ENCODE assay signal across 1 cellular context in genomic region chr15:40440300-40441011, GRCh38.
TF ChIP-seq lines count a peak whose summit lies in the region.

Gene BAHD1 (plus strand): TSS chr15:40440953. CDS start chr15:40458465, 17,512 bp downstream.

TF ChIP-seq in HepG2, 621 proteins besides CTCF, POLR2A, EP300 and RAD21 (continued from another document and continues in another):
- TF ChIP-seq, protein P1, sequence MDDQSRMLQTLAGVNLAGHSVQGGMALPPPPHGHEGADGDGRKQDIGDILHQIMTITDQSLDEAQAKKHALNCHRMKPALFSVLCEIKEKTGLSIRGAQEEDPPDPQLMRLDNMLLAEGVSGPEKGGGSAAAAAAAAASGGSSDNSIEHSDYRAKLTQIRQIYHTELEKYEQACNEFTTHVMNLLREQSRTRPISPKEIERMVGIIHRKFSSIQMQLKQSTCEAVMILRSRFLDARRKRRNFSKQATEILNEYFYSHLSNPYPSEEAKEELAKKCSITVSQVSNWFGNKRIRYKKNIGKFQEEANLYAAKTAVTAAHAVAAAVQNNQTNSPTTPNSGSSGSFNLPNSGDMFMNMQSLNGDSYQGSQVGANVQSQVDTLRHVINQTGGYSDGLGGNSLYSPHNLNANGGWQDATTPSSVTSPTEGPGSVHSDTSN (CRISPR knock-in tag; IDR thresholded peaks at IDR 0.05; ENCODE audit: borderline replicate concordance) = no peak
- TF ChIP-seq NCOR1 (IDR thresholded peaks at IDR 0.05; ENCODE audit: borderline replicate concordance, low read length) (no peak), HNF4G (IDR thresholded peaks at IDR 0.05; ENCODE audit: borderline replicate concordance, low read depth, low read length) (no peak), HNF4G (CRISPR knock-in tag; IDR thresholded peaks at IDR 0.05; ENCODE audit: borderline replicate concordance, low read depth) (no peak), AGO1 (IDR thresholded peaks at IDR 0.05; ENCODE audit: low read depth, low read length, poor library complexity, severe bottlenecking) (no peak), HOXA7 (CRISPR knock-in tag; IDR thresholded peaks at IDR 0.05) (no peak), SIN3A (IDR thresholded peaks at IDR 0.05; ENCODE audit: borderline replicate concordance, low read depth, low read length) (peak; percentile 26; the same call in 1 of the 2 replicates), ZNF564 (CRISPR knock-in tag; IDR thresholded peaks at IDR 0.05) (no peak), KAT8 (CRISPR knock-in tag; IDR thresholded peaks at IDR 0.05) (peak; percentile 14; the same call in 1 of the 2 replicates), KMT2B (CRISPR knock-in tag; IDR thresholded peaks at IDR 0.05) (peak; percentile 28; the same call in 1 of the 2 replicates), ZNF879 (CRISPR knock-in tag; IDR thresholded peaks at IDR 0.05) (no peak), ZNF687 (CRISPR knock-in tag; IDR thresholded peaks at IDR 0.05) (peak; percentile 65), HDAC1 (CRISPR knock-in tag; IDR thresholded peaks at IDR 0.05) (peak; percentile 31; the same call in 1 of the 2 replicates), FOSL2 (CRISPR knock-in tag; IDR thresholded peaks at IDR 0.05) (no peak), ZNF225 (CRISPR knock-in tag; IDR thresholded peaks at IDR 0.05) (no peak), NFYC (CRISPR knock-in tag; IDR thresholded peaks at IDR 0.05) (peak; percentile 88), RBFOX2 (IDR thresholded peaks at IDR 0.05; ENCODE audit: low read depth, low read length) (peak; percentile 46; the same call in 1 of the 2 replicates), ZFP62 (CRISPR knock-in tag; IDR thresholded peaks at IDR 0.05) (no peak), KDM2A (CRISPR knock-in tag; IDR thresholded peaks at IDR 0.05; ENCODE audit: borderline replicate concordance, low read depth) (no peak; the same call in 1 of the 2 replicates), HNRNPL (IDR thresholded peaks at IDR 0.05; ENCODE audit: low read depth, low read length) (no peak), CENPBD1 (CRISPR knock-in tag; IDR thresholded peaks at IDR 0.05; ENCODE audit: borderline replicate concordance, low read depth) (no peak), ZNF646 (CRISPR knock-in tag; IDR thresholded peaks at IDR 0.05) (no peak), HNRNPUL1 (IDR thresholded peaks at IDR 0.05; ENCODE audit: low read depth, low read length) (no peak), ZBTB42 (CRISPR knock-in tag; IDR thresholded peaks at IDR 0.05) (no peak), HNRNPLL (IDR thresholded peaks at IDR 0.05; ENCODE audit: low read depth, low read length, poor library complexity, severe bottlenecking) (peak; percentile 95), ZNF788 (CRISPR knock-in tag; IDR thresholded peaks at IDR 0.05; ENCODE audit: borderline replicate concordance) (no peak), ZNF547 (CRISPR knock-in tag; IDR thresholded peaks at IDR 0.05) (peak; percentile 40; the same call in 1 of the 2 replicates), PHF20 (CRISPR knock-in tag; IDR thresholded peaks at IDR 0.05) (peak; percentile 38; the same call in 1 of the 2 replicates)
- TF ChIP-seq, protein P2, sequence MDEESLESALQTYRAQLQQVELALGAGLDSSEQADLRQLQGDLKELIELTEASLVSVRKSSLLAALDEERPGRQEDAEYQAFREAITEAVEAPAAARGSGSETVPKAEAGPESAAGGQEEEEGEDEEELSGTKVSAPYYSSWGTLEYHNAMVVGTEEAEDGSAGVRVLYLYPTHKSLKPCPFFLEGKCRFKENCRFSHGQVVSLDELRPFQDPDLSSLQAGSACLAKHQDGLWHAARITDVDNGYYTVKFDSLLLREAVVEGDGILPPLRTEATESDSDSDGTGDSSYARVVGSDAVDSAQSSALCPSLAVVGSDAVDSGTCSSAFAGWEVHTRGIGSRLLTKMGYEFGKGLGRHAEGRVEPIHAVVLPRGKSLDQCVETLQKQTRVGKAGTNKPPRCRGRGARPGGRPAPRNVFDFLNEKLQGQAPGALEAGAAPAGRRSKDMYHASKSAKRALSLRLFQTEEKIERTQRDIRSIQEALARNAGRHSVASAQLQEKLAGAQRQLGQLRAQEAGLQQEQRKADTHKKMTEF (CRISPR knock-in tag; IDR thresholded peaks at IDR 0.05) = no peak
- TF ChIP-seq, protein P3, sequence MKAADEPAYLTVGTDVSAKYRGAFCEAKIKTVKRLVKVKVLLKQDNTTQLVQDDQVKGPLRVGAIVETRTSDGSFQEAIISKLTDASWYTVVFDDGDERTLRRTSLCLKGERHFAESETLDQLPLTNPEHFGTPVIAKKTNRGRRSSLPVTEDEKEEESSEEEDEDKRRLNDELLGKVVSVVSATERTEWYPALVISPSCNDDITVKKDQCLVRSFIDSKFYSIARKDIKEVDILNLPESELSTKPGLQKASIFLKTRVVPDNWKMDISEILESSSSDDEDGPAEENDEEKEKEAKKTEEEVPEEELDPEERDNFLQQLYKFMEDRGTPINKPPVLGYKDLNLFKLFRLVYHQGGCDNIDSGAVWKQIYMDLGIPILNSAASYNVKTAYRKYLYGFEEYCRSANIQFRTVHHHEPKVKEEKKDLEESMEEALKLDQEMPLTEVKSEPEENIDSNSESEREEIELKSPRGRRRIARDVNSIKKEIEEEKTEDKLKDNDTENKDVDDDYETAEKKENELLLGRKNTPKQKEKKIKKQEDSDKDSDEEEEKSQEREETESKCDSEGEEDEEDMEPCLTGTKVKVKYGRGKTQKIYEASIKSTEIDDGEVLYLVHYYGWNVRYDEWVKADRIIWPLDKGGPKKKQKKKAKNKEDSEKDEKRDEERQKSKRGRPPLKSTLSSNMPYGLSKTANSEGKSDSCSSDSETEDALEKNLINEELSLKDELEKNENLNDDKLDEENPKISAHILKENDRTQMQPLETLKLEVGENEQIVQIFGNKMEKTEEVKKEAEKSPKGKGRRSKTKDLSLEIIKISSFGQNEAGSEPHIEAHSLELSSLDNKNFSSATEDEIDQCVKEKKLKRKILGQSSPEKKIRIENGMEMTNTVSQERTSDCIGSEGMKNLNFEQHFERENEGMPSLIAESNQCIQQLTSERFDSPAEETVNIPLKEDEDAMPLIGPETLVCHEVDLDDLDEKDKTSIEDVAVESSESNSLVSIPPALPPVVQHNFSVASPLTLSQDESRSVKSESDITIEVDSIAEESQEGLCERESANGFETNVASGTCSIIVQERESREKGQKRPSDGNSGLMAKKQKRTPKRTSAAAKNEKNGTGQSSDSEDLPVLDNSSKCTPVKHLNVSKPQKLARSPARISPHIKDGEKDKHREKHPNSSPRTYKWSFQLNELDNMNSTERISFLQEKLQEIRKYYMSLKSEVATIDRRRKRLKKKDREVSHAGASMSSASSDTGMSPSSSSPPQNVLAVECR (CRISPR knock-in tag; IDR thresholded peaks at IDR 0.05; ENCODE audit: borderline replicate concordance) = peak; percentile 15; the same call in 1 of the 2 replicates
- TF ChIP-seq, protein P4, sequence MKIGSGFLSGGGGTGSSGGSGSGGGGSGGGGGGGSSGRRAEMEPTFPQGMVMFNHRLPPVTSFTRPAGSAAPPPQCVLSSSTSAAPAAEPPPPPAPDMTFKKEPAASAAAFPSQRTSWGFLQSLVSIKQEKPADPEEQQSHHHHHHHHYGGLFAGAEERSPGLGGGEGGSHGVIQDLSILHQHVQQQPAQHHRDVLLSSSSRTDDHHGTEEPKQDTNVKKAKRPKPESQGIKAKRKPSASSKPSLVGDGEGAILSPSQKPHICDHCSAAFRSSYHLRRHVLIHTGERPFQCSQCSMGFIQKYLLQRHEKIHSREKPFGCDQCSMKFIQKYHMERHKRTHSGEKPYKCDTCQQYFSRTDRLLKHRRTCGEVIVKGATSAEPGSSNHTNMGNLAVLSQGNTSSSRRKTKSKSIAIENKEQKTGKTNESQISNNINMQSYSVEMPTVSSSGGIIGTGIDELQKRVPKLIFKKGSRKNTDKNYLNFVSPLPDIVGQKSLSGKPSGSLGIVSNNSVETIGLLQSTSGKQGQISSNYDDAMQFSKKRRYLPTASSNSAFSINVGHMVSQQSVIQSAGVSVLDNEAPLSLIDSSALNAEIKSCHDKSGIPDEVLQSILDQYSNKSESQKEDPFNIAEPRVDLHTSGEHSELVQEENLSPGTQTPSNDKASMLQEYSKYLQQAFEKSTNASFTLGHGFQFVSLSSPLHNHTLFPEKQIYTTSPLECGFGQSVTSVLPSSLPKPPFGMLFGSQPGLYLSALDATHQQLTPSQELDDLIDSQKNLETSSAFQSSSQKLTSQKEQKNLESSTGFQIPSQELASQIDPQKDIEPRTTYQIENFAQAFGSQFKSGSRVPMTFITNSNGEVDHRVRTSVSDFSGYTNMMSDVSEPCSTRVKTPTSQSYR (CRISPR knock-in tag; IDR thresholded peaks at IDR 0.05; ENCODE audit: borderline replicate concordance) = peak; percentile 80
- TF ChIP-seq, protein P5, sequence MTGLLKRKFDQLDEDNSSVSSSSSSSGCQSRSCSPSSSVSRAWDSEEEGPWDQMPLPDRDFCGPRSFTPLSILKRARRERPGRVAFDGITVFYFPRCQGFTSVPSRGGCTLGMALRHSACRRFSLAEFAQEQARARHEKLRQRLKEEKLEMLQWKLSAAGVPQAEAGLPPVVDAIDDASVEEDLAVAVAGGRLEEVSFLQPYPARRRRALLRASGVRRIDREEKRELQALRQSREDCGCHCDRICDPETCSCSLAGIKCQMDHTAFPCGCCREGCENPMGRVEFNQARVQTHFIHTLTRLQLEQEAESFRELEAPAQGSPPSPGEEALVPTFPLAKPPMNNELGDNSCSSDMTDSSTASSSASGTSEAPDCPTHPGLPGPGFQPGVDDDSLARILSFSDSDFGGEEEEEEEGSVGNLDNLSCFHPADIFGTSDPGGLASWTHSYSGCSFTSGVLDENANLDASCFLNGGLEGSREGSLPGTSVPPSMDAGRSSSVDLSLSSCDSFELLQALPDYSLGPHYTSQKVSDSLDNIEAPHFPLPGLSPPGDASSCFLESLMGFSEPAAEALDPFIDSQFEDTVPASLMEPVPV (CRISPR knock-in tag; IDR thresholded peaks at IDR 0.05) = no peak
